Comparison of ENCODE assay signal across 1 cellular context in genomic region chr12:68400231-68400829, GRCh38.
TF ChIP-seq lines count a peak whose summit lies in the region.

No MANE protein-coding gene starts in this region.

TF ChIP-seq in WTC11, 78 proteins besides CTCF, POLR2A, EP300 and RAD21 (continued from another document):
- TF ChIP-seq MXD4 (CRISPR knock-in tag; IDR thresholded peaks at IDR 0.05; ENCODE audit: borderline replicate concordance) (no peak), ZNF671 (CRISPR knock-in tag; IDR thresholded peaks at IDR 0.05) (no peak), FOXP1 (CRISPR knock-in tag; IDR thresholded peaks at IDR 0.05; ENCODE audit: borderline replicate concordance) (no peak), PRDM15 (CRISPR knock-in tag; IDR thresholded peaks at IDR 0.05) (no peak), ARID4B (CRISPR knock-in tag; IDR thresholded peaks at IDR 0.05; ENCODE audit: borderline replicate concordance) (no peak), STAT6 (CRISPR knock-in tag; conservative IDR thresholded peaks at IDR 0.05; ENCODE audit: low read depth) (no peak), FOXK1 (CRISPR knock-in tag; IDR thresholded peaks at IDR 0.05) (no peak)
